Comparison of ENCODE assay signal across 23 cellular contexts in the genomic region with DNA sequence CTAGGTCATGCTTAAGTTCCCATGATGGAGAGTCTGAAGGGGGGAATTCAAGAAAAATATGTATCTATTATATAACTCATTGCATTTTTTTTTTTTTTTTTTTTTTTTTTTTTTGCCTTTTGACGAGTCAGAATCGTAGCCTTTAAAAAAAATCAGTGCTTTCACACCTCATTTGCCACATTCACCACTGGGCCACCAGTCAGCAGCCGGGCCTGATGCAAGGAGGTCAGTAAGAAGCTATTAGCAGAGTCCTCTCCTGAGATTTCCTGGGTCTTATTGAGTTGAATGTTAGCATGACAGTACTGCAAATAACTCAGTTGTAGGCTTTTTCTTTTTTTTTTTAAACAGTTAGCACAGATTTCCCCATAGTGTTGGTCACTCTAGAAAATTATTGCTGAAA.
DNase-seq lines count a peak whose midpoint lies in the region; ATAC-seq and TF ChIP-seq lines count a peak whose summit lies in the region.
"Had no signal": no experiment of that assay in that cellular context is flagged by ENCODE, and none has a peak within 500 bp of the region (broad histone marks: within the 10 kb centered on the region; RNA-seq: fewer than 3 reads in every experiment).

No MANE protein-coding gene starts in this region.

- no peak overlapping the region for H2AFZ ChIP-seq in GM23338
- no peak overlapping the region for H2AFZ ChIP-seq in MM.1S (ENCODE audit: low read length)

- H3K56ac ChIP-seq in mesendoderm (ENCODE audit: low read length): no peak overlapping the region

- no peak overlapping the region for H2AK5ac ChIP-seq in mesendoderm (ENCODE audit: low read length)

- no peaks in the 10 kb centered on the region for H3K9me3 ChIP-seq in NT2/D1 (ENCODE audit: insufficient read depth, low read length)
- no peaks in the 10 kb centered on the region for H3K9me3 ChIP-seq in MM.1S (replicated peaks; ENCODE audit: insufficient read depth, low read length)
- H3K9me3 ChIP-seq: A549; BE2C; BLaER1 treated with 17β-estradiol and CSF1 and Interleukin-3, amounts not matched to agents 10 nM and 100 nM had no signal

- no peak overlapping the region for H3K9ac ChIP-seq in NT2/D1 (ENCODE audit: insufficient read length, low read depth)
- H3K9ac ChIP-seq in mesendoderm (ENCODE audit: low read length): no peak overlapping the region
- no peak overlapping the region for H3K9ac ChIP-seq in MM.1S (ENCODE audit: low read length)
- H3K9ac ChIP-seq: BLaER1 treated with 17β-estradiol and CSF1 and Interleukin-3, amounts not matched to agents 10 nM and 100 nM had no signal

- H3K27ac ChIP-seq in GM23338 (ENCODE audit: low read depth) (no peak overlapping the region), mesendoderm (ENCODE audit: low read depth, low read length) (no peak overlapping the region), MM.1S (ENCODE audit: low read length) (no peak overlapping the region)
- H3K27ac ChIP-seq: A549; BLaER1 treated with 17β-estradiol and CSF1 and Interleukin-3, amounts not matched to agents 10 nM and 100 nM had no signal

- no CpG with 5 or more reads among the region's 3 CpGs for WGBS in mesendoderm (ENCODE audit: extremely low coverage, insufficient coverage, low lambda C conversion rate)

- H2BK15ac ChIP-seq in mesendoderm (replicated peaks; ENCODE audit: low read depth): no peak overlapping the region

- H3K9me2 ChIP-seq in GM23338 (ENCODE audit: insufficient read depth) (no peaks in the 10 kb centered on the region), MM.1S (replicated peaks; ENCODE audit: insufficient read depth, low read length) (no peaks in the 10 kb centered on the region)

- H3K36me3 ChIP-seq in GM23338 (ENCODE audit: insufficient read depth): no peaks in the 10 kb centered on the region
- no peaks in the 10 kb centered on the region for H3K36me3 ChIP-seq in NT2/D1 (ENCODE audit: insufficient read depth, insufficient read length, low read length)
- H3K36me3 ChIP-seq in mesendoderm (ENCODE audit: control insufficient read depth, insufficient read depth, low read length): no peaks in the 10 kb centered on the region
- no peaks in the 10 kb centered on the region for H3K36me3 ChIP-seq in MM.1S (replicated peaks; ENCODE audit: insufficient read depth, low read length)
- H3K36me3 ChIP-seq: BE2C; BLaER1 treated with 17β-estradiol and CSF1 and Interleukin-3, amounts not matched to agents 10 nM and 100 nM had no signal

- peaks cover 3% of the 10 kb centered on the region; the same call in 1 of the 3 replicates for H3K4me1 Mint-ChIP-seq in GM23338
- peaks cover 2% of the 10 kb centered on the region for H3K4me1 Mint-ChIP-seq in glutamatergic neuron (ENCODE audit: low read depth, unreplicated experiment)
- H3K4me1 Mint-ChIP-seq: CD14-positive monocyte; CD4-positive, alpha-beta memory T cell had no signal

- H4K20me1 ChIP-seq in GM23338 (replicated peaks; ENCODE audit: insufficient read depth): no peaks in the 10 kb centered on the region
- H4K20me1 ChIP-seq in MM.1S (ENCODE audit: insufficient read depth, low read length): no peaks in the 10 kb centered on the region
- H4K20me1 ChIP-seq: BLaER1 treated with 17β-estradiol and CSF1 and Interleukin-3, amounts not matched to agents 10 nM and 100 nM had no signal

- no peak overlapping the region for H4K8ac ChIP-seq in mesendoderm (ENCODE audit: low read depth, low read length)

- H3K36me3 Mint-ChIP-seq in GM23338 (ENCODE audit: low read depth): no peaks in the 10 kb centered on the region
- no peaks in the 10 kb centered on the region for H3K36me3 Mint-ChIP-seq in glutamatergic neuron (ENCODE audit: unreplicated experiment)
- H3K36me3 Mint-ChIP-seq: CD14-positive monocyte; CD4-positive, alpha-beta memory T cell had no signal

- H3K4me2 ChIP-seq in GM23338: no peak overlapping the region
- H3K4me2 ChIP-seq in mesendoderm (ENCODE audit: low read length): no peak overlapping the region
- no peak overlapping the region for H3K4me2 ChIP-seq in MM.1S (ENCODE audit: low read depth, low read length)
- H3K4me2 ChIP-seq: A549; BLaER1 treated with 17β-estradiol and CSF1 and Interleukin-3, amounts not matched to agents 10 nM and 100 nM had no signal

- no peaks in the 10 kb centered on the region for H3K4me1 ChIP-seq in GM23338 (ENCODE audit: insufficient read depth)
- H3K4me1 ChIP-seq in NT2/D1 (ENCODE audit: insufficient read depth, insufficient read length): no peaks in the 10 kb centered on the region
- H3K4me1 ChIP-seq in mesendoderm (ENCODE audit: control insufficient read depth, low read depth, low read length): no peaks in the 10 kb centered on the region
- no peaks in the 10 kb centered on the region for H3K4me1 ChIP-seq in MM.1S (ENCODE audit: low read length)
- H3K4me1 ChIP-seq: A549; BE2C; BLaER1 treated with 17β-estradiol and CSF1 and Interleukin-3, amounts not matched to agents 10 nM and 100 nM had no signal

- H3K4me3 ChIP-seq in GM23338: no peak overlapping the region
- H3K4me3 ChIP-seq in NT2/D1 (ENCODE audit: insufficient read length, low read depth): no peak overlapping the region
- H3K4me3 ChIP-seq in mesendoderm (ENCODE audit: low read length): no peak overlapping the region
- H3K4me3 ChIP-seq in MM.1S (ENCODE audit: low read length): no peak overlapping the region
- H3K4me3 ChIP-seq: A549; BLaER1 treated with 17β-estradiol and CSF1 and Interleukin-3, amounts not matched to agents 10 nM and 100 nM had no signal

- H3K9me3 Mint-ChIP-seq in GM23338 (no peaks in the 10 kb centered on the region), glutamatergic neuron (ENCODE audit: unreplicated experiment) (no peaks in the 10 kb centered on the region)

- H3K27me3 Mint-ChIP-seq in GM23338 (ENCODE audit: insufficient read depth, low read depth, poor library complexity) (no peaks in the 10 kb centered on the region), glutamatergic neuron (ENCODE audit: unreplicated experiment) (no peaks in the 10 kb centered on the region)
- H3K27me3 Mint-ChIP-seq: CD4-positive, alpha-beta memory T cell had no signal

- H4K5ac ChIP-seq in mesendoderm (ENCODE audit: low read length): no peak overlapping the region

- no peak overlapping the region for H3K4me3 Mint-ChIP-seq in GM23338
- H3K4me3 Mint-ChIP-seq in glutamatergic neuron (ENCODE audit: unreplicated experiment): no peak overlapping the region
- H3K4me3 Mint-ChIP-seq: CD14-positive monocyte; CD4-positive, alpha-beta memory T cell had no signal

- H3K27me3 ChIP-seq in GM23338 (ENCODE audit: insufficient read depth) (no peaks in the 10 kb centered on the region), NT2/D1 (ENCODE audit: insufficient read depth, insufficient read length) (no peaks in the 10 kb centered on the region), mesendoderm (ENCODE audit: insufficient read depth, low read length, poor library complexity) (no peaks in the 10 kb centered on the region), MM.1S (replicated peaks; ENCODE audit: insufficient read depth, low read length) (no peaks in the 10 kb centered on the region)
- H3K27me3 ChIP-seq: BE2C; BLaER1 treated with 17β-estradiol and CSF1 and Interleukin-3, amounts not matched to agents 10 nM and 100 nM had no signal

- H3F3A ChIP-seq in GM23338 (replicated peaks; ENCODE audit: low read depth): no peaks in the 10 kb centered on the region
- no peaks in the 10 kb centered on the region for H3F3A ChIP-seq in MM.1S (ENCODE audit: insufficient read depth, low read length)

- no peak overlapping the region for H3K18ac ChIP-seq in mesendoderm (ENCODE audit: low read length)

- no peaks in the 10 kb centered on the region for H3K79me1 ChIP-seq in mesendoderm (ENCODE audit: low read length)

- no peak overlapping the region for H3K4ac ChIP-seq in mesendoderm (ENCODE audit: low read depth, low read length)

- ATAC-seq in GM23338: peak; percentile 46
- no peak for ATAC-seq in HG03460 (IDR thresholded peaks at IDR 0.05; ENCODE audit: unreplicated experiment)
- no peak for ATAC-seq in omental fat pad (ENCODE audit: low FRiP score)
- ATAC-seq: A549 had no signal

- no peak overlapping the region for H2BK120ac ChIP-seq in mesendoderm (ENCODE audit: low read depth, low read length)

- DNase-seq in GM23338 (ENCODE audit: low spot score) (peak; percentile 41), NT2/D1 (ENCODE audit: low read depth, low spot score) (peak; percentile 9), glutamatergic neuron (peak; percentile 62), mesendoderm (peak; percentile 28), omental fat pad (ENCODE audit: low spot score) (no peak), NCI-H2029 (lab: John Stamatoyannopoulos, UW) (no peak), MM.1S (no peak)
- DNase-seq: 8988T; ACHN; AML-193; BE2C; Calu3; CD4-positive, alpha-beta memory T cell; COR-L47; DMS79; EL; GDM1; GOT3; HCEC 1CT had no signal

- no peak overlapping the region for H3K23ac ChIP-seq in mesendoderm (ENCODE audit: low read length)

- no peak overlapping the region for H2BK5ac ChIP-seq in mesendoderm (ENCODE audit: low read length)

- no peak overlapping the region; the same call in 1 of the 2 replicates for H3K27ac Mint-ChIP-seq in GM23338
- no peak overlapping the region for H3K27ac Mint-ChIP-seq in glutamatergic neuron (ENCODE audit: unreplicated experiment)
- H3K27ac Mint-ChIP-seq: CD14-positive monocyte; CD4-positive, alpha-beta memory T cell had no signal

- H3K79me2 ChIP-seq in GM23338 (replicated peaks; ENCODE audit: insufficient read depth): no peaks in the 10 kb centered on the region
- H3K79me2 ChIP-seq in mesendoderm (ENCODE audit: control insufficient read depth, insufficient read depth, low read length): no peaks in the 10 kb centered on the region
- H3K79me2 ChIP-seq in MM.1S (ENCODE audit: low read length): no peaks in the 10 kb centered on the region

- TF ChIP-seq CTCF in GM23338 (conservative IDR thresholded peaks at IDR 0.05; ENCODE audit: low read depth in 2 of 2): no peak
- TF ChIP-seq CTCF in glutamatergic neuron (IDR thresholded peaks at IDR 0.05; ENCODE audit: partially characterized antibody, unreplicated experiment): no peak
- TF ChIP-seq CTCF in omental fat pad (IDR thresholded peaks at IDR 0.05): no peak
- no peak for TF ChIP-seq CTCF in MM.1S (IDR thresholded peaks at IDR 0.05; ENCODE audit: low read length)

TF ChIP-seq in GM23338, 12 proteins besides CTCF, POLR2A, EP300 and RAD21:
- TF ChIP-seq NANOG (IDR thresholded peaks at IDR 0.05; ENCODE audit: borderline replicate concordance) (no peak), ZNF114 (CRISPR knock-in tag; IDR thresholded peaks at IDR 0.05) (no peak)

Comparison
In these comparisons a context has a peak if more than half of its experiments do, and no peak if none do; other contexts are left out.
1. DNase-seq: peak in GM23338 (single experiment), NT2/D1 (single experiment), glutamatergic neuron (single experiment) and mesendoderm (single experiment); none in omental fat pad (single experiment), NCI-H2029 (single experiment) and MM.1S (single experiment).